Comparison of ENCODE assay signal across 2 cellular contexts in the genomic region with DNA sequence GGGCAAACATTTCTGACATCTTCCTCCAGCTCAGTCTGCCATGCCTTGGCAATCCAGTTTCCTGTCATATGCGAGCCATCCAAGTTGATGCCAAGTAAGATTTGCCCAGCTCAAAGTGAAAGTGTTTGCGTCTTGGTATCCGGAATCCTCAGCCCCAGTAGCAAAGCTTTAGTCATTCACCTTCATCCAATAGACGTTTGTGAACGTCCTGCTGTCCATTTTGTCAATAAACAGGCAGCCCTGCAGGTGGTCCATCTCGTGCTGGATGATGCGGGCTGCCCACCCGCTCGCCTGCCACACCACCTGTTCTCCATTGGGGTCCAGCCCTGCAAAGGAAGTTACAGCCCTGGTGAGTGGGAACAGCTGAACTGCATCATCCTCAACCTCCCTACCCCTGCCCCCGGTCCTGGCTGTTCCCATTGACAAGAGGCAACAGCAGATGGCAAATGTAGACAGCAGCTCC.
TF ChIP-seq lines count a peak whose summit lies in the region.

No MANE protein-coding gene starts in this region.

TF ChIP-seq in GM12878, 131 proteins besides CTCF, POLR2A, EP300 and RAD21:
- TF ChIP-seq, protein P1, sequence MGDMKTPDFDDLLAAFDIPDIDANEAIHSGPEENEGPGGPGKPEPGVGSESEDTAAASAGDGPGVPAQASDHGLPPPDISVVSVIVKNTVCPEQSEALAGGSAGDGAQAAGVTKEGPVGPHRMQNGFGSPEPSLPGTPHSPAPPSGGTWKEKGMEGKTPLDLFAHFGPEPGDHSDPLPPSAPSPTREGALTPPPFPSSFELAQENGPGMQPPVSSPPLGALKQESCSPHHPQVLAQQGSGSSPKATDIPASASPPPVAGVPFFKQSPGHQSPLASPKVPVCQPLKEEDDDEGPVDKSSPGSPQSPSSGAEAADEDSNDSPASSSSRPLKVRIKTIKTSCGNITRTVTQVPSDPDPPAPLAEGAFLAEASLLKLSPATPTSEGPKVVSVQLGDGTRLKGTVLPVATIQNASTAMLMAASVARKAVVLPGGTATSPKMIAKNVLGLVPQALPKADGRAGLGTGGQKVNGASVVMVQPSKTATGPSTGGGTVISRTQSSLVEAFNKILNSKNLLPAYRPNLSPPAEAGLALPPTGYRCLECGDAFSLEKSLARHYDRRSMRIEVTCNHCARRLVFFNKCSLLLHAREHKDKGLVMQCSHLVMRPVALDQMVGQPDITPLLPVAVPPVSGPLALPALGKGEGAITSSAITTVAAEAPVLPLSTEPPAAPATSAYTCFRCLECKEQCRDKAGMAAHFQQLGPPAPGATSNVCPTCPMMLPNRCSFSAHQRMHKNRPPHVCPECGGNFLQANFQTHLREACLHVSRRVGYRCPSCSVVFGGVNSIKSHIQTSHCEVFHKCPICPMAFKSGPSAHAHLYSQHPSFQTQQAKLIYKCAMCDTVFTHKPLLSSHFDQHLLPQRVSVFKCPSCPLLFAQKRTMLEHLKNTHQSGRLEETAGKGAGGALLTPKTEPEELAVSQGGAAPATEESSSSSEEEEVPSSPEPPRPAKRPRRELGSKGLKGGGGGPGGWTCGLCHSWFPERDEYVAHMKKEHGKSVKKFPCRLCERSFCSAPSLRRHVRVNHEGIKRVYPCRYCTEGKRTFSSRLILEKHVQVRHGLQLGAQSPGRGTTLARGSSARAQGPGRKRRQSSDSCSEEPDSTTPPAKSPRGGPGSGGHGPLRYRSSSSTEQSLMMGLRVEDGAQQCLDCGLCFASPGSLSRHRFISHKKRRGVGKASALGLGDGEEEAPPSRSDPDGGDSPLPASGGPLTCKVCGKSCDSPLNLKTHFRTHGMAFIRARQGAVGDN (IDR thresholded peaks at IDR 0.05): no peak
- 0 out of 2 replicates have a peak, but pooled peaks have one; percentile 18 for TF ChIP-seq SMAD5 (IDR thresholded peaks at IDR 0.05; ENCODE audit: low read depth)
TF ChIP-seq in GM12878: peak in this region for 1.

TF ChIP-seq in HEK293T, 16 proteins besides CTCF, POLR2A, EP300 and RAD21:
- TF ChIP-seq SUZ12 (IDR thresholded peaks at IDR 0.05): no peak
- TF ChIP-seq ZNF384 (IDR thresholded peaks at IDR 0.05): no peak
- TF ChIP-seq FOXK2 (IDR thresholded peaks at IDR 0.05): no peak
- TF ChIP-seq ARNT (IDR thresholded peaks at IDR 0.05): no peak
- TF ChIP-seq, protein P2, sequence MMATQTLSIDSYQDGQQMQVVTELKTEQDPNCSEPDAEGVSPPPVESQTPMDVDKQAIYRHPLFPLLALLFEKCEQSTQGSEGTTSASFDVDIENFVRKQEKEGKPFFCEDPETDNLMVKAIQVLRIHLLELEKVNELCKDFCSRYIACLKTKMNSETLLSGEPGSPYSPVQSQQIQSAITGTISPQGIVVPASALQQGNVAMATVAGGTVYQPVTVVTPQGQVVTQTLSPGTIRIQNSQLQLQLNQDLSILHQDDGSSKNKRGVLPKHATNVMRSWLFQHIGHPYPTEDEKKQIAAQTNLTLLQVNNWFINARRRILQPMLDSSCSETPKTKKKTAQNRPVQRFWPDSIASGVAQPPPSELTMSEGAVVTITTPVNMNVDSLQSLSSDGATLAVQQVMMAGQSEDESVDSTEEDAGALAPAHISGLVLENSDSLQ (IDR thresholded peaks at IDR 0.05): no peak
